Comparison of ENCODE assay signal across 8 cellular contexts in genomic region chr2:217988014-217988839, GRCh38. TPM values are rescaled to one million over a fixed set of nuclear protein-coding genes. Genes with fewer than 3 reads are reported as not detected.
A peak's percentile ranks its signal among the peaks of the same experiment; 100 is the strongest.
DNase-seq lines count a peak whose midpoint lies in the region; ATAC-seq and TF ChIP-seq lines count a peak whose summit lies in the region.

No MANE protein-coding gene starts in this region.

- peaks cover 4% of the 10 kb centered on the region; the same call in 1 of the 2 replicates for H3K27me3 ChIP-seq in Panc1 (ENCODE audit: control insufficient read depth, insufficient read depth, low read length)
- no peaks in the 10 kb centered on the region for H3K27me3 ChIP-seq in neuronal stem cell (ENCODE audit: control insufficient read depth in 3 of 3, insufficient read depth in 3 of 3, low read depth in 1 of 3, low read length in 3 of 3)
- no peaks in the 10 kb centered on the region for H3K27me3 ChIP-seq in suprapubic skin

- H3K79me1 ChIP-seq in neuronal stem cell (ENCODE audit: low read depth, low read length) = no peaks in the 10 kb centered on the region

- ATAC-seq in Panc1 (peak; percentile 90), HG03196 (IDR thresholded peaks at IDR 0.05; ENCODE audit: unreplicated experiment) (no peak)

- H4K91ac ChIP-seq in neuronal stem cell (ENCODE audit: low read depth, low read length, poor library complexity) = no peak overlapping the region

- H3K4me3 ChIP-seq in Panc1 (ENCODE audit: low read depth in 2 of 2, low read length in 2 of 2) (no peak overlapping the region), neuronal stem cell (ENCODE audit: low read length in 2 of 2) (no peak overlapping the region), suprapubic skin (no peak overlapping the region)

- no peak overlapping the region for H2AFZ ChIP-seq in neuronal stem cell (ENCODE audit: low read length)

- no peak overlapping the region for H4K8ac ChIP-seq in neuronal stem cell (ENCODE audit: low read depth, low read length)

- H3K18ac ChIP-seq in neuronal stem cell (ENCODE audit: low read length) = peak overlapping the region; percentile 56

- no peak for TF ChIP-seq POLR2A in suprapubic skin (IDR thresholded peaks at IDR 0.05)

- no CpG with 5 or more reads among the region's 13 CpGs for WGBS in neuronal stem cell (ENCODE audit: extremely low coverage in 2 of 2, insufficient read length in 2 of 2, insufficient replicate concordance in 1 of 2), 2 donors
- WGBS in suprapubic skin = 12% methylated on average over 13 of the region's 13 CpGs

- H3K27ac ChIP-seq in Panc1 (ENCODE audit: low read length) (no peak overlapping the region), neuronal stem cell (replicated peaks; ENCODE audit: low read length) (no peak overlapping the region), suprapubic skin (peak overlapping the region; percentile 32)

- DNase-seq in GDM1 (lab: John Stamatoyannopoulos, UW) (peak; percentile 38), HPDE6-E6E7 (ENCODE audit: extremely low spot score) (peak; percentile 97), Panc1 (ENCODE audit: low read depth, low spot score) (no peak), germinal center (ENCODE audit: low spot score) (peak; percentile 65), neuronal stem cell (ENCODE audit: low spot score) (peak; percentile 79), suprapubic skin (ENCODE audit: low spot score in 2 of 2) (peak; percentile 93 to 96)
- peak; percentile 11 for DNase-seq in activated effector memory CD4-positive, alpha-beta T cell treated with Interleukin-2 at 50 U/mL for 16 hours

- intact Hi-C loops in Panc1 (cut with micrococcal nuclease; ENCODE audit: unreplicated experiment) = loop anchor here (1.0 to 5.0 kb wide), 2 partner anchors 91 to 199 kb away; no protein-coding TSS in a partner anchor

- TF ChIP-seq CTCF in Panc1 (IDR thresholded peaks at IDR 0.05) = peak; percentile 92
- TF ChIP-seq CTCF in suprapubic skin (IDR thresholded peaks at IDR 0.05) = peak; percentile 81 to 83

- H3K36me3 ChIP-seq in Panc1 (ENCODE audit: control insufficient read depth, insufficient read depth, low read length) (no peaks in the 10 kb centered on the region), neuronal stem cell (replicated peaks in 1 of 2; ENCODE audit: control insufficient read depth in 2 of 2, insufficient read depth in 2 of 2, low read length in 2 of 2) (no peaks in the 10 kb centered on the region), suprapubic skin (no peaks in the 10 kb centered on the region)

- TF ChIP-seq EP300 in suprapubic skin (IDR thresholded peaks at IDR 0.05) = no peak

- POLR2A ChIA-PET in Panc1 (lab: Charles Lee) = no interaction called here

- H2BK12ac ChIP-seq in neuronal stem cell (ENCODE audit: low read length) = no peak overlapping the region

- no peak overlapping the region for H3K14ac ChIP-seq in neuronal stem cell (ENCODE audit: low read length)

- no peak overlapping the region for H2BK5ac ChIP-seq in neuronal stem cell (ENCODE audit: low read length)

- no peak overlapping the region for H2BK120ac ChIP-seq in neuronal stem cell (ENCODE audit: low read depth, low read length)

- H2BK15ac ChIP-seq in neuronal stem cell (ENCODE audit: low read length) = peak overlapping the region; percentile 59

- H3K9me3 ChIP-seq in Panc1 (ENCODE audit: control insufficient read depth, insufficient read depth, low read depth, low read length) = no peaks in the 10 kb centered on the region
- peaks cover 0 to 2% of the 10 kb centered on the region in 2 donors for H3K9me3 ChIP-seq in neuronal stem cell (replicated peaks in 1 of 2; ENCODE audit: control insufficient read depth in 2 of 2, insufficient read depth in 1 of 2, low read depth in 1 of 2, low read length in 2 of 2)
- no peaks in the 10 kb centered on the region for H3K9me3 ChIP-seq in suprapubic skin

- H3K4ac ChIP-seq in neuronal stem cell (ENCODE audit: low read length) = no peak overlapping the region

- H3K9ac ChIP-seq in neuronal stem cell (ENCODE audit: low read depth, low read length, poor library complexity) = no peak overlapping the region

- H3K4me1 ChIP-seq in Panc1 (ENCODE audit: control insufficient read depth, insufficient read depth, low read length) (no peaks in the 10 kb centered on the region), neuronal stem cell (ENCODE audit: control insufficient read depth in 2 of 2, insufficient read depth in 1 of 2, low read depth in 1 of 2, low read length in 2 of 2) (peaks cover 0 to 2% of the 10 kb centered on the region in 2 donors), suprapubic skin (peaks cover 31% of the 10 kb centered on the region)

- peak overlapping the region; percentile 63 for H2AK5ac ChIP-seq in neuronal stem cell (ENCODE audit: low read depth, low read length)

- no TSS peak for BruUV-seq in Panc1 (replicated peaks; lab: Mats Ljungman, UMichigan)

- CTCF ChIA-PET in Panc1 (lab: Charles Lee) = interaction anchor here (1.3 to 2.1 kb wide), 2 partner anchors 199 to 202 kb away, joined by 4 to 17 read pairs; no protein-coding TSS in a partner anchor

- in situ Hi-C loops in Panc1 (cut with HindIII; ENCODE audit: low pct_unique_long_range_greater_than_20kb, low sequenced_read_pairs) = no loop called here

- H3K4me2 ChIP-seq in neuronal stem cell (ENCODE audit: insufficient read depth, low read length, poor library complexity, severe bottlenecking) = no peak overlapping the region

- peak overlapping the region; percentile 16 for H3K23ac ChIP-seq in neuronal stem cell (ENCODE audit: low read depth, low read length, poor library complexity)

RNA-seq across cellular contexts. Expression of gene TNS1, which starts 14.6 kb away (rescaled TPM):
- 0.49 TPM for total RNA-seq in Panc1 (2021; ENCODE audit: unreplicated experiment)
- 0.23 TPM for polyA plus RNA-seq in Panc1 (2012; ENCODE audit: insufficient read length)
- 1.1 TPM for polyA plus RNA-seq in neuronal stem cell (2013, experiment 1 of 2)
- 1.3 TPM for polyA plus RNA-seq in neuronal stem cell (2013, experiment 2 of 2)
- total RNA-seq in suprapubic skin = 100 to 1,000 TPM in 2 of 4 donors, 10 to 100 TPM in 2; 64.1 to 145 (median 99.5) TPM

Comparison
In these comparisons a context has a peak if more than half of its experiments do, and no peak if none do; other contexts are left out.
1. RNA of gene TNS1, which starts 14.6 kb away (total RNA-seq): 64.1 to 145 TPM in suprapubic skin; 0.49 TPM in Panc1 (single experiment); every median in the first group is over 10 times any median in the second.